Comparison of ENCODE assay signal across 21 cellular contexts in genomic region chr1:208683141-208683540, GRCh38.
A peak's percentile ranks its signal among the peaks of the same experiment; 100 is the strongest.
DNase-seq lines count a peak whose midpoint lies in the region; ATAC-seq, FAIRE-seq and TF ChIP-seq lines count a peak whose summit lies in the region.
"Had no signal": no experiment of that assay in that cellular context is flagged by ENCODE, and none has a peak within 500 bp of the region (broad histone marks: within the 10 kb centered on the region; RNA-seq: fewer than 3 reads in every experiment).

No MANE protein-coding gene starts in this region.

- CTCF ChIA-PET in endothelial cell of umbilical vein (lab: Charles Lee) (interaction anchor here (1.5 kb wide), 1 partner anchor 13 kb away, joined by 3 read pairs; no protein-coding TSS in a partner anchor), PC-9 (lab: Charles Lee) (no interaction called here)

- H3K79me2 ChIP-seq in endothelial cell of umbilical vein (ENCODE audit: control insufficient read depth, insufficient read depth, low read length) (no peaks in the 10 kb centered on the region), PC-9 (ENCODE audit: low read depth) (no peaks in the 10 kb centered on the region)

- ATAC-seq in right cardiac atrium: no peak
- ATAC-seq: A549 had no signal

- no peak overlapping the region for H3K4me3 ChIP-seq in left ventricle myocardium inferior
- no peak overlapping the region for H3K4me3 ChIP-seq in right cardiac atrium (ENCODE audit: low read length)
- H3K4me3 ChIP-seq in endothelial cell of umbilical vein (replicated peaks in 1 of 3; ENCODE audit: insufficient read depth in 1 of 3, low read depth in 1 of 3, low read length in 3 of 3): no peak overlapping the region
- H3K4me3 ChIP-seq in PC-9: no peak overlapping the region
- H3K4me3 ChIP-seq: A549; BLaER1 treated with 17β-estradiol and CSF1 and Interleukin-3, amounts not matched to agents 10 nM and 100 nM; HAP-1 had no signal

- BruUV-seq in endothelial cell of umbilical vein (replicated peaks; lab: Mats Ljungman, UMichigan) (no TSS peak), PC-9 (replicated peaks; lab: Mats Ljungman, UMichigan) (no TSS peak)

- H3F3A ChIP-seq in PC-9 (ENCODE audit: insufficient read depth, low read depth): no peaks in the 10 kb centered on the region

- H3K9me3 ChIP-seq in left ventricle myocardium inferior (replicated peaks) (no peaks in the 10 kb centered on the region), right cardiac atrium (ENCODE audit: control insufficient read depth, low read length) (no peaks in the 10 kb centered on the region), endothelial cell of umbilical vein (replicated peaks; ENCODE audit: control insufficient read depth, insufficient read depth, low read length) (no peaks in the 10 kb centered on the region), PC-9 (ENCODE audit: insufficient read depth, low read depth) (no peaks in the 10 kb centered on the region)
- H3K9me3 ChIP-seq: A549; BE2C; BLaER1 treated with 17β-estradiol and CSF1 and Interleukin-3, amounts not matched to agents 10 nM and 100 nM; HAP-1 had no signal

- H3K4me1 ChIP-seq in left ventricle myocardium inferior (peaks cover 17% of the 10 kb centered on the region), right cardiac atrium (ENCODE audit: control insufficient read depth, insufficient read depth, low read length) (peaks cover 2% of the 10 kb centered on the region), endothelial cell of umbilical vein (ENCODE audit: control insufficient read depth, extremely low read depth, insufficient read depth, low read length) (peaks cover 12% of the 10 kb centered on the region), PC-9 (replicated peaks; ENCODE audit: insufficient read depth) (no peaks in the 10 kb centered on the region)
- H3K4me1 ChIP-seq: A549; BLaER1 treated with 17β-estradiol and CSF1 and Interleukin-3, amounts not matched to agents 10 nM and 100 nM; HAP-1 had no signal

- H3K9me1 ChIP-seq in endothelial cell of umbilical vein (replicated peaks; ENCODE audit: control insufficient read depth, extremely low read depth, insufficient read depth, low read length): no peaks in the 10 kb centered on the region

- no peak for TF ChIP-seq CTCF in left ventricle myocardium inferior (IDR thresholded peaks at IDR 0.05; ENCODE audit: borderline replicate concordance)
- no peak for TF ChIP-seq CTCF in endothelial cell of umbilical vein (IDR thresholded peaks at IDR 0.05; ENCODE audit: extremely low read depth in 1 of 2, insufficient read depth in 1 of 2, low read depth in 1 of 2, low read length in 2 of 2)
- no peak for TF ChIP-seq CTCF in PC-9 (conservative IDR thresholded peaks at IDR 0.05)

- no peak overlapping the region for H2AFZ ChIP-seq in endothelial cell of umbilical vein (ENCODE audit: low read depth, low read length)
- H2AFZ ChIP-seq in PC-9: no peak overlapping the region

- no peaks in the 10 kb centered on the region for H3K9me2 ChIP-seq in PC-9 (ENCODE audit: insufficient read depth)

- dilution Hi-C loops in endothelial cell of umbilical vein (cut with MboI; ENCODE audit: extremely low pct_ligation_motif_present, low sequenced_read_pairs): no loop called here

- no peaks in the 10 kb centered on the region for H4K20me1 ChIP-seq in endothelial cell of umbilical vein (replicated peaks; ENCODE audit: control insufficient read depth, extremely low read depth, insufficient read depth, low read length)
- H4K20me1 ChIP-seq in PC-9 (ENCODE audit: insufficient read depth): no peaks in the 10 kb centered on the region
- H4K20me1 ChIP-seq: BLaER1 treated with 17β-estradiol and CSF1 and Interleukin-3, amounts not matched to agents 10 nM and 100 nM had no signal

- no peaks in the 10 kb centered on the region for H3K27me3 ChIP-seq in left ventricle myocardium inferior (ENCODE audit: low read depth)
- no peaks in the 10 kb centered on the region for H3K27me3 ChIP-seq in right cardiac atrium (ENCODE audit: control insufficient read depth, insufficient read depth)
- H3K27me3 ChIP-seq in endothelial cell of umbilical vein (ENCODE audit: control insufficient read depth in 2 of 2, insufficient read depth in 2 of 2, low read length in 2 of 2): no peaks in the 10 kb centered on the region
- H3K27me3 ChIP-seq in PC-9 (ENCODE audit: insufficient read depth, low read depth): peaks cover 21% of the 10 kb centered on the region
- H3K27me3 ChIP-seq: BE2C; BLaER1 treated with 17β-estradiol and CSF1 and Interleukin-3, amounts not matched to agents 10 nM and 100 nM had no signal

- DNase-seq in left ventricle myocardium inferior: no peak
- no peak for DNase-seq in right cardiac atrium
- peak; percentile 83 for DNase-seq in NCI-H2171 treated with DMSO at 0.1 percent for 48 hours (lab: John Stamatoyannopoulos, UW)
- DNase-seq in endothelial cell of umbilical vein (ENCODE audit: low read depth, low spot score): peak; percentile 65
- DNase-seq in PC-9: no peak
- DNase-seq in NCI-H446 treated with DMSO at 0.1 percent for 48 hours (lab: John Stamatoyannopoulos, UW): no peak
- no peak for DNase-seq in DMS79 (lab: John Stamatoyannopoulos, UW)
- DNase-seq: 8988T; ACHN; AML-193; CD4-positive, alpha-beta T cell; CD8-positive, alpha-beta memory T cell; DMS79 treated with DMSO at 0.1 percent for 48 hours; GF-D8; GOT3; HFFc6 had no signal

- no peak overlapping the region for H3K9ac ChIP-seq in endothelial cell of umbilical vein (replicated peaks; ENCODE audit: extremely low read depth, insufficient read depth, low read length)
- H3K9ac ChIP-seq: BLaER1 treated with 17β-estradiol and CSF1 and Interleukin-3, amounts not matched to agents 10 nM and 100 nM had no signal

- H3K27ac ChIP-seq in left ventricle myocardium inferior (replicated peaks) (peak overlapping the region; percentile 61), right cardiac atrium (ENCODE audit: low read length) (no peak overlapping the region), endothelial cell of umbilical vein (ENCODE audit: insufficient read depth, low read depth, low read length) (no peak overlapping the region), PC-9 (no peak overlapping the region)
- H3K27ac ChIP-seq: A549; BLaER1 treated with 17β-estradiol and CSF1 and Interleukin-3, amounts not matched to agents 10 nM and 100 nM had no signal

- H3K4me2 ChIP-seq in endothelial cell of umbilical vein (ENCODE audit: insufficient read depth, low read length) (no peak overlapping the region), PC-9 (no peak overlapping the region)
- H3K4me2 ChIP-seq: A549; BLaER1 treated with 17β-estradiol and CSF1 and Interleukin-3, amounts not matched to agents 10 nM and 100 nM had no signal

- no peak for TF ChIP-seq POLR2A in endothelial cell of umbilical vein (IDR thresholded peaks at IDR 0.05; ENCODE audit: low read depth, low read length)

- peak; percentile 68 for FAIRE-seq in endothelial cell of umbilical vein (lab: Jason Lieb, UNC)
- FAIRE-seq: A549, H54 had no signal

- no peaks in the 10 kb centered on the region for H3K36me3 ChIP-seq in left ventricle myocardium inferior
- H3K36me3 ChIP-seq in endothelial cell of umbilical vein (ENCODE audit: control insufficient read depth in 2 of 2, extremely low read depth in 1 of 2, insufficient read depth in 2 of 2, low read length in 2 of 2): no peaks in the 10 kb centered on the region
- no peaks in the 10 kb centered on the region for H3K36me3 ChIP-seq in PC-9 (ENCODE audit: low read depth)
- H3K36me3 ChIP-seq: BE2C; BLaER1 treated with 17β-estradiol and CSF1 and Interleukin-3, amounts not matched to agents 10 nM and 100 nM; HAP-1 had no signal

- intact Hi-C loops in left ventricle myocardium inferior (cut with micrococcal nuclease) (no loop called here), right cardiac atrium (cut with DNase I) (no loop called here), endothelial cell of umbilical vein (cut with micrococcal nuclease) (loop anchor here (2.0 kb wide), 1 partner anchor 268 kb away; no protein-coding TSS in a partner anchor), PC-9 (cut with micrococcal nuclease; ENCODE audit: unreplicated experiment) (no loop called here)

- POLR2A ChIA-PET in endothelial cell of umbilical vein (lab: Charles Lee): no interaction called here
- POLR2A ChIA-PET in PC-9 (lab: Charles Lee; ENCODE audit: unreplicated experiment): no interaction called here

TF ChIP-seq in endothelial cell of umbilical vein, 7 proteins besides CTCF, POLR2A, EP300 and RAD21:
- TF ChIP-seq POLR2AphosphoS5 (IDR thresholded peaks at IDR 0.05; ENCODE audit: insufficient read depth, low read depth, low read length) (no peak), GATA2 (IDR thresholded peaks at IDR 0.05; ENCODE audit: insufficient read depth, insufficient read length, low read depth, low read length) (peak; percentile 60), MYC (IDR thresholded peaks at IDR 0.05; ENCODE audit: low read depth, low read length) (no peak), EZH2 (IDR thresholded peaks at IDR 0.05; ENCODE audit: borderline replicate concordance, low read depth, low read length, severe bottlenecking) (no peak)

Comparison
In these comparisons a context has a peak if more than half of its experiments do, and no peak if none do; other contexts are left out.
1. DNase-seq: peak in NCI-H2171 treated with DMSO at 0.1 percent for 48 hours (single experiment) and endothelial cell of umbilical vein (single experiment); none in left ventricle myocardium inferior (single experiment), right cardiac atrium (0 of 3), PC-9 (0 of 2), NCI-H446 treated with DMSO at 0.1 percent for 48 hours (single experiment) and DMS79 (single experiment).